In genomic region chr3:130341388-130341787, GRCh38 we compare ENCODE assay signal across 20 cellular contexts. TPM values are rescaled to one million over a fixed set of nuclear protein-coding genes. Genes with fewer than 3 reads are reported as not detected.
A peak's percentile ranks its signal among the peaks of the same experiment; 100 is the strongest.
DNase-seq lines count a peak whose midpoint lies in the region; ATAC-seq lines count a peak whose summit lies in the region.
"Had no signal": no experiment of that assay in that cellular context is flagged by ENCODE, and none has a peak within 500 bp of the region (broad histone marks: within the 10 kb centered on the region; RNA-seq: fewer than 3 reads in every experiment).

No MANE protein-coding gene starts in this region.

- H3K27me3 Mint-ChIP-seq in activated naive CD8-positive, alpha-beta T cell treated with anti-CD3 and anti-CD28 coated beads, Interleukin-2, amount 50 U/mL, for 24 hours, result peaks cover 23% of the 10 kb centered on the region
- peaks cover 16% of the 10 kb centered on the region for H3K27me3 Mint-ChIP-seq in activated naive CD8-positive, alpha-beta T cell treated with anti-CD3 and anti-CD28 coated beads for 36 hours

- H3K4me1 Mint-ChIP-seq in activated naive CD8-positive, alpha-beta T cell treated with anti-CD3 and anti-CD28 coated beads, Interleukin-2, amount 50 U/mL, for 24 hours, result peaks cover 13% of the 10 kb centered on the region
- peaks cover 5% of the 10 kb centered on the region for H3K4me1 Mint-ChIP-seq in activated naive CD8-positive, alpha-beta T cell treated with anti-CD3 and anti-CD28 coated beads for 36 hours
- H3K4me1 Mint-ChIP-seq in stimulated activated effector memory CD8-positive, alpha-beta T cell treated with anti-CD3 and anti-CD28 coated beads, Interleukin-12 subunit alpha, Interleukin-12 subunit beta, amount 100 ng/mL, for 72 hours, result no peaks in the 10 kb centered on the region
- H3K4me1 Mint-ChIP-seq: IgD-negative memory B cell had no signal

- intact Hi-C loops in Right ventricle myocardium inferior (cut with DNase I), result no loop called here

- peak; percentile 68 for ATAC-seq in activated naive CD8-positive, alpha-beta T cell treated with anti-CD3 and anti-CD28 coated beads, Interleukin-2, amount 50 U/mL, for 24 hours
- peak; percentile 76 for ATAC-seq in stimulated activated effector memory CD8-positive, alpha-beta T cell treated with anti-CD3 and anti-CD28 coated beads, Interleukin-12 subunit alpha, Interleukin-12 subunit beta, amount 100 ng/mL, for 72 hours
- ATAC-seq in GM18498 (IDR thresholded peaks at IDR 0.05; ENCODE audit: unreplicated experiment) (no peak), Right ventricle myocardium inferior (no peak)
- ATAC-seq: GM12878, GM23338 had no signal

- H3K36me3 Mint-ChIP-seq in activated naive CD8-positive, alpha-beta T cell treated with anti-CD3 and anti-CD28 coated beads, Interleukin-2, amount 50 U/mL, for 24 hours (ENCODE audit: low read depth), result no peaks in the 10 kb centered on the region
- no peaks in the 10 kb centered on the region for H3K36me3 Mint-ChIP-seq in activated naive CD8-positive, alpha-beta T cell treated with anti-CD3 and anti-CD28 coated beads for 36 hours
- H3K36me3 Mint-ChIP-seq in stimulated activated effector memory CD8-positive, alpha-beta T cell treated with anti-CD3 and anti-CD28 coated beads, Interleukin-12 subunit alpha, Interleukin-12 subunit beta, amount 100 ng/mL, for 72 hours, result no peaks in the 10 kb centered on the region
- H3K36me3 Mint-ChIP-seq: IgD-negative memory B cell had no signal

- no peak overlapping the region for H3K27ac ChIP-seq in epithelial cell of prostate
- H3K27ac ChIP-seq: sigmoid colon had no signal

- no peak for DNase-seq in activated naive CD8-positive, alpha-beta T cell treated with anti-CD3 and anti-CD28 coated beads, Interleukin-2, amount 50 U/mL, for 24 hours
- DNase-seq in activated naive CD8-positive, alpha-beta T cell treated with anti-CD3 and anti-CD28 coated beads for 36 hours, result no peak
- DNase-seq in OCI-M1 (lab: John Stamatoyannopoulos, UW) (peak; percentile 34), epithelial cell of prostate (ENCODE audit: low read depth, low spot score) (peak; percentile 6), Right ventricle myocardium inferior (ENCODE audit: missing footprints) (no peak), AML-193 (lab: John Stamatoyannopoulos, UW) (no peak)
- no peak for DNase-seq in stimulated activated effector memory CD8-positive, alpha-beta T cell treated with anti-CD3 and anti-CD28 coated beads, Interleukin-12 subunit alpha, Interleukin-12 subunit beta, amount 100 ng/mL, for 72 hours (ENCODE audit: low spot score in 2 of 2)
- DNase-seq: activated CD4-positive, alpha-beta T cell treated with anti-CD3 and anti-CD28 coated beads, Interleukin-2, amount 50 U/mL, for 4 hours; cerebellar nuclear complex; COR-L47; NCI-H1092 treated with DMSO at 0.1 percent for 48 hours; sigmoid colon; stimulated activated CD4-positive, alpha-beta T cell treated with anti-CD3 and anti-CD28 coated beads, Interleukin-2, amount 100 ng/mL, for 24 hours; SW 1271 had no signal

- peak overlapping the region; percentile 15 for H3K27ac Mint-ChIP-seq in activated naive CD8-positive, alpha-beta T cell treated with anti-CD3 and anti-CD28 coated beads, Interleukin-2, amount 50 U/mL, for 24 hours
- H3K27ac Mint-ChIP-seq in activated naive CD8-positive, alpha-beta T cell treated with anti-CD3 and anti-CD28 coated beads for 36 hours, result no peak overlapping the region
- no peak overlapping the region for H3K27ac Mint-ChIP-seq in stimulated activated effector memory CD8-positive, alpha-beta T cell treated with anti-CD3 and anti-CD28 coated beads, Interleukin-12 subunit alpha, Interleukin-12 subunit beta, amount 100 ng/mL, for 72 hours
- H3K27ac Mint-ChIP-seq: GM23338, IgD-negative memory B cell had no signal

- H3K9me3 Mint-ChIP-seq in activated naive CD8-positive, alpha-beta T cell treated with anti-CD3 and anti-CD28 coated beads, Interleukin-2, amount 50 U/mL, for 24 hours, result peaks cover 18% of the 10 kb centered on the region
- peaks cover 19% of the 10 kb centered on the region for H3K9me3 Mint-ChIP-seq in activated naive CD8-positive, alpha-beta T cell treated with anti-CD3 and anti-CD28 coated beads for 36 hours
- peaks cover 7% of the 10 kb centered on the region for H3K9me3 Mint-ChIP-seq in stimulated activated effector memory CD8-positive, alpha-beta T cell treated with anti-CD3 and anti-CD28 coated beads, Interleukin-12 subunit alpha, Interleukin-12 subunit beta, amount 100 ng/mL, for 72 hours

- H3K4me3 Mint-ChIP-seq in activated naive CD8-positive, alpha-beta T cell treated with anti-CD3 and anti-CD28 coated beads, Interleukin-2, amount 50 U/mL, for 24 hours, result no peak overlapping the region
- H3K4me3 Mint-ChIP-seq in activated naive CD8-positive, alpha-beta T cell treated with anti-CD3 and anti-CD28 coated beads for 36 hours, result no peak overlapping the region
- no peak overlapping the region for H3K4me3 Mint-ChIP-seq in stimulated activated effector memory CD8-positive, alpha-beta T cell treated with anti-CD3 and anti-CD28 coated beads, Interleukin-12 subunit alpha, Interleukin-12 subunit beta, amount 100 ng/mL, for 72 hours
- H3K4me3 Mint-ChIP-seq: GM23338, IgD-negative memory B cell had no signal

RNA-seq across cellular contexts. Expression of gene COL6A5, which starts 4.1 kb away (rescaled TPM):
- not detected for total RNA-seq in activated naive CD8-positive, alpha-beta T cell treated with anti-CD3 and anti-CD28 coated beads for 36 hours
- not detected for total RNA-seq in Right ventricle myocardium inferior
- total RNA-seq: G401, osteocyte, sigmoid colon had no signal

Comparison
In these comparisons a context has a peak if more than half of its experiments do, and no peak if none do; other contexts are left out.
1. ATAC-seq: peak in activated naive CD8-positive, alpha-beta T cell treated with anti-CD3 and anti-CD28 coated beads, Interleukin-2, amount 50 U/mL, for 24 hours (single experiment) and stimulated activated effector memory CD8-positive, alpha-beta T cell treated with anti-CD3 and anti-CD28 coated beads, Interleukin-12 subunit alpha, Interleukin-12 subunit beta, amount 100 ng/mL, for 72 hours (single experiment); none in GM18498 (single experiment) and Right ventricle myocardium inferior (single experiment).
2. DNase-seq: peak in OCI-M1 (single experiment) and epithelial cell of prostate (single experiment); none in activated naive CD8-positive, alpha-beta T cell treated with anti-CD3 and anti-CD28 coated beads, Interleukin-2, amount 50 U/mL, for 24 hours (single experiment), activated naive CD8-positive, alpha-beta T cell treated with anti-CD3 and anti-CD28 coated beads for 36 hours (single experiment), stimulated activated effector memory CD8-positive, alpha-beta T cell treated with anti-CD3 and anti-CD28 coated beads, Interleukin-12 subunit alpha, Interleukin-12 subunit beta, amount 100 ng/mL, for 72 hours (0 of 2), Right ventricle myocardium inferior (single experiment) and AML-193 (0 of 2).